ENCODE assay signal across 2 cellular contexts in the genomic region with DNA sequence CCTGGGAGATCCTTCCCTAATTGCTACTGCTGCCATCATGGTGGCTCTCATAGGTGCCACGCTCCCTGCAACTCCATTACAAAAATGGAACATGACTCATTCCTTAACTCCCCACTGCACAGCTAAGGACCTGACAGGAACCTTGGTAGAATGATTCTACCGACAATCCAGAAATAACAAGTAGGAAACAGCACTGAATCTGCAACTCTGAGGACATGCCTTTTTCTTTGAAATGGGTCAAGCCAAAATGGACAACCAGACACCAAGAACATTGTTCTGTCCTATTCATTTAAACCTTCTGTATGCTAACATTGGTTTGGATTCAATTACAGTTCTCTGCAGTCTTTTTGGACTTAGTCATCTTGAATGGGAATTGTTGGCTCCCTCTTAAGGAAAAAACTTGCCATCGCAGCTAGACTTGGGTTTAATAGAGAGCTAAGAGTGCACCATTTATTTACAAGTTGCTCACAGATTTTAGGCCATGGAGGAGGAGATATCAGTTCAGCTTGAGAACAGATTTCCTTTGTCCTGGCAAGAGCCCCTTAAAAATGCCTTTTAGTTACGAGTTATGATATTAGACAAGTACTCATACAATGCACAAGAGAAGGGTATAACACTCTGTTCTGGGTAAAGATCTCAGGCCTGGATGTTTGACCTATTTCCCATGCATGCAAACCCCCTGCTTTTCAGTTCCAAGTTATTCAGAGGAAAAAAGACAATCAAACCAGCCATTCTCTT.
TF ChIP-seq lines count a peak whose summit lies in the region.

No MANE protein-coding gene starts in this region.

TF ChIP-seq in GM23338, 12 proteins besides CTCF, POLR2A, EP300 and RAD21 (continued from another document and continues in another):
- TF ChIP-seq NANOG (IDR thresholded peaks at IDR 0.05; ENCODE audit: borderline replicate concordance), result no peak
- TF ChIP-seq POLR2AphosphoS5 (IDR thresholded peaks at IDR 0.05; ENCODE audit: low read depth), result no peak
- TF ChIP-seq JUNB (IDR thresholded peaks at IDR 0.05; ENCODE audit: unreplicated experiment), result no peak
- TF ChIP-seq, protein P1, sequence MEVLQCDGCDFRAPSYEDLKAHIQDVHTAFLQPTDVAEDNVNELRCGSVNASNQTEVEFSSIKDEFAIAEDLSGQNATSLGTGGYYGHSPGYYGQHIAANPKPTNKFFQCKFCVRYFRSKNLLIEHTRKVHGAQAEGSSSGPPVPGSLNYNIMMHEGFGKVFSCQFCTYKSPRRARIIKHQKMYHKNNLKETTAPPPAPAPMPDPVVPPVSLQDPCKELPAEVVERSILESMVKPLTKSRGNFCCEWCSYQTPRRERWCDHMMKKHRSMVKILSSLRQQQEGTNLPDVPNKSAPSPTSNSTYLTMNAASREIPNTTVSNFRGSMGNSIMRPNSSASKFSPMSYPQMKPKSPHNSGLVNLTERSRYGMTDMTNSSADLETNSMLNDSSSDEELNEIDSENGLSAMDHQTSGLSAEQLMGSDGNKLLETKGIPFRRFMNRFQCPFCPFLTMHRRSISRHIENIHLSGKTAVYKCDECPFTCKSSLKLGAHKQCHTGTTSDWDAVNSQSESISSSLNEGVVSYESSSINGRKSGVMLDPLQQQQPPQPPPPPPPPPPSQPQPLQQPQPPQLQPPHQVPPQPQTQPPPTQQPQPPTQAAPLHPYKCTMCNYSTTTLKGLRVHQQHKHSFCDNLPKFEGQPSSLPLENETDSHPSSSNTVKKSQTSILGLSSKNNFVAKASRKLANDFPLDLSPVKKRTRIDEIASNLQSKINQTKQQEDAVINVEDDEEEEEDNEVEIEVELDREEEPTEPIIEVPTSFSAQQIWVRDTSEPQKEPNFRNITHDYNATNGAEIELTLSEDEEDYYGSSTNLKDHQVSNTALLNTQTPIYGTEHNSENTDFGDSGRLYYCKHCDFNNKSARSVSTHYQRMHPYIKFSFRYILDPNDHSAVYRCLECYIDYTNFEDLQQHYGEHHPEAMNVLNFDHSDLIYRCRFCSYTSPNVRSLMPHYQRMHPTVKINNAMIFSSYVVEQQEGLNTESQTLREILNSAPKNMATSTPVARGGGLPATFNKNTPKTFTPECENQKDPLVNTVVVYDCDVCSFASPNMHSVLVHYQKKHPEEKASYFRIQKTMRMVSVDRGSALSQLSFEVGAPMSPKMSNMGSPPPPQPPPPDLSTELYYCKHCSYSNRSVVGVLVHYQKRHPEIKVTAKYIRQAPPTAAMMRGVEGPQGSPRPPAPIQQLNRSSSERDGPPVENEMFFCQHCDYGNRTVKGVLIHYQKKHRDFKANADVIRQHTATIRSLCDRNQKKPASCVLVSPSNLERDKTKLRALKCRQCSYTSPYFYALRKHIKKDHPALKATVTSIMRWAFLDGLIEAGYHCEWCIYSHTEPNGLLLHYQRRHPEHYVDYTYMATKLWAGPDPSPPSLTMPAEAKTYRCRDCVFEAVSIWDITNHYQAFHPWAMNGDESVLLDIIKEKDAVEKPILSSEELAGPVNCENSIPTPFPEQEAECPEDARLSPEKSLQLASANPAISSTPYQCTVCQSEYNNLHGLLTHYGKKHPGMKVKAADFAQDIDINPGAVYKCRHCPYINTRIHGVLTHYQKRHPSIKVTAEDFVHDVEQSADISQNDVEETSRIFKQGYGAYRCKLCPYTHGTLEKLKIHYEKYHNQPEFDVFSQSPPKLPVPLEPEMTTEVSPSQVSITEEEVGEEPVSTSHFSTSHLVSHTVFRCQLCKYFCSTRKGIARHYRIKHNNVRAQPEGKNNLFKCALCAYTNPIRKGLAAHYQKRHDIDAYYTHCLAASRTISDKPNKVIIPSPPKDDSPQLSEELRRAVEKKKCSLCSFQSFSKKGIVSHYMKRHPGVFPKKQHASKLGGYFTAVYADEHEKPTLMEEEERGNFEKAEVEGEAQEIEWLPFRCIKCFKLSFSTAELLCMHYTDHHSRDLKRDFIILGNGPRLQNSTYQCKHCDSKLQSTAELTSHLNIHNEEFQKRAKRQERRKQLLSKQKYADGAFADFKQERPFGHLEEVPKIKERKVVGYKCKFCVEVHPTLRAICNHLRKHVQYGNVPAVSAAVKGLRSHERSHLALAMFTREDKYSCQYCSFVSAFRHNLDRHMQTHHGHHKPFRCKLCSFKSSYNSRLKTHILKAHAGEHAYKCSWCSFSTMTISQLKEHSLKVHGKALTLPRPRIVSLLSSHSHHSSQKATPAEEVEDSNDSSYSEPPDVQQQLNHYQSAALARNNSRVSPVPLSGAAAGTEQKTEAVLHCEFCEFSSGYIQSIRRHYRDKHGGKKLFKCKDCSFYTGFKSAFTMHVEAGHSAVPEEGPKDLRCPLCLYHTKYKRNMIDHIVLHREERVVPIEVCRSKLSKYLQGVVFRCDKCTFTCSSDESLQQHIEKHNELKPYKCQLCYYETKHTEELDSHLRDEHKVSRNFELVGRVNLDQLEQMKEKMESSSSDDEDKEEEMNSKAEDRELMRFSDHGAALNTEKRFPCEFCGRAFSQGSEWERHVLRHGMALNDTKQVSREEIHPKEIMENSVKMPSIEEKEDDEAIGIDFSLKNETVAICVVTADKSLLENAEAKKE (CRISPR knock-in tag; IDR thresholded peaks at IDR 0.05), result no peak
- TF ChIP-seq STAT1 (IDR thresholded peaks at IDR 0.05; ENCODE audit: unreplicated experiment), result no peak
- no peak for TF ChIP-seq EZH2 (IDR thresholded peaks at IDR 0.05; ENCODE audit: low read depth, unreplicated experiment)
- no peak for TF ChIP-seq ZNF114 (CRISPR knock-in tag; IDR thresholded peaks at IDR 0.05)
- TF ChIP-seq, protein P2, sequence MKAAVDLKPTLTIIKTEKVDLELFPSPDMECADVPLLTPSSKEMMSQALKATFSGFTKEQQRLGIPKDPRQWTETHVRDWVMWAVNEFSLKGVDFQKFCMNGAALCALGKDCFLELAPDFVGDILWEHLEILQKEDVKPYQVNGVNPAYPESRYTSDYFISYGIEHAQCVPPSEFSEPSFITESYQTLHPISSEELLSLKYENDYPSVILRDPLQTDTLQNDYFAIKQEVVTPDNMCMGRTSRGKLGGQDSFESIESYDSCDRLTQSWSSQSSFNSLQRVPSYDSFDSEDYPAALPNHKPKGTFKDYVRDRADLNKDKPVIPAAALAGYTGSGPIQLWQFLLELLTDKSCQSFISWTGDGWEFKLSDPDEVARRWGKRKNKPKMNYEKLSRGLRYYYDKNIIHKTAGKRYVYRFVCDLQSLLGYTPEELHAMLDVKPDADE (IDR thresholded peaks at IDR 0.05), result no peak

TF ChIP-seq in neural cell, 6 proteins besides CTCF, POLR2A, EP300 and RAD21 (continued from another document):
- TF ChIP-seq TAF1 (IDR thresholded peaks at IDR 0.05; ENCODE audit: low read depth) (no peak), POLR2AphosphoS5 (IDR thresholded peaks at IDR 0.05) (no peak)
TF ChIP-seq in neural cell: peak in this region for 1.
